2 cellular contexts compared by ENCODE assay signal in the genomic region with DNA sequence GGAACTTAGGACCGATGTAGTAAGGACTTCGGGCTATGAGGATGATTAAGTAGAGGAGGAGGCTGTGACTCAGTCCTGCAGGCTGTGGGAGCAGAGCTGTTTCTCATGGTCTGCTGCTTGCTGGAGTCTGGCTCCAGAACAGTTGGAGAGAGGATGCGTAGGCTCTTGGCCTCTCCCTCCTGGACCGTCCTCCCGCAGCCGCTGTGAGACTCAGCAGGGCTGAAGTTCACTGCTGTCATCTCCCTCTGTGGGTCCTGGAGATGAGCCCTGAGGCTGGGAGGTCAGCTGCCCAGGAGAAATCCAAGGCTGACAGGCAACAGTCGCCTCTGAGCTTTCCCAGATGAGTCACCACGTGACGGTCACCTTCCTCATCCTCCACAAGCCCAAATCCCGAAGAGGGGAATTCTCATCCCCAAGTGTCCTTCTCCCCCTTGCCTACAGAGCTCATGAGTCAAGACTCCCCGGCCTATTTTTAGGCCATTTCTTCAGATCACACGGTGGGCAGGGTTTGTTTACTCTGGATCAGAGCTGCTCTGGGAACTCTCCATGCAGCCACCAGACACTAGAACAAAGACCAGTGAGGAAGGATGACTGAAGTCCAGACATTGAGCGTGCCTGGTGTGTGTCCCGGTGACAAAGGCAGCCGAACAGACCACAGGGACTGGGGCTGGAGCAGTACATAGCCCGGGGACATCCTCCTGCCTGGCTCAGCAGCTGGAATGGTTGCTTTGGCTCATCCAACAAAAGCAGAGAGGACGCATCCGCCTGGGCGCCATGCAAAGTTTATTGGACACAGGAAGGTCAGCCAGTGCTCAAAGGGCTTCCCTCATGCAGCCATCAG.
TF ChIP-seq lines count a peak whose summit lies in the region.
"Not testable (repeated sequence)": the region's sequence is repeated elsewhere in the genome, so short reads cannot be mapped to it uniquely, and the experiment has no call there.

No MANE protein-coding gene starts in this region.

TF ChIP-seq in HCT116, 20 proteins besides CTCF, POLR2A, EP300 and RAD21:
- TF ChIP-seq, protein P1, sequence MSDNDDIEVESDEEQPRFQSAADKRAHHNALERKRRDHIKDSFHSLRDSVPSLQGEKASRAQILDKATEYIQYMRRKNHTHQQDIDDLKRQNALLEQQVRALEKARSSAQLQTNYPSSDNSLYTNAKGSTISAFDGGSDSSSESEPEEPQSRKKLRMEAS (IDR thresholded peaks at IDR 0.05), result peak; percentile 70
- TF ChIP-seq SIN3A (IDR thresholded peaks at IDR 0.05; ENCODE audit: low read depth), result peak; percentile 59; the same call in 1 of the 2 replicates
- peak; percentile 57 for TF ChIP-seq FOSL1 (IDR thresholded peaks at IDR 0.05; ENCODE audit: low read depth)
- TF ChIP-seq SP1 (IDR thresholded peaks at IDR 0.05; ENCODE audit: low read depth), result peak; percentile 54; the same call in 1 of the 2 replicates
- peak; percentile 88 for TF ChIP-seq CBX3 (IDR thresholded peaks at IDR 0.05; ENCODE audit: low read depth)
- peak; percentile 54 for TF ChIP-seq JUND (IDR thresholded peaks at IDR 0.05)
TF ChIP-seq in HCT116: peak in this region for 6; not testable (repeated sequence) for 14.

TF ChIP-seq in HepG2, 621 proteins besides CTCF, POLR2A, EP300 and RAD21 (continues in another document):
- TF ChIP-seq SOX13 (IDR thresholded peaks at IDR 0.05), result peak; percentile 28; the same call in 1 of the 2 replicates
- TF ChIP-seq SOX13 (CRISPR knock-in tag; conservative IDR thresholded peaks at IDR 0.05 in 1 of 2, IDR thresholded peaks at IDR 0.05 in 1 of 2), result peak in 1 of 2 experiments; percentile 27; a peak in 1 of 4 replicates
- 0 out of 2 replicates have a peak, but pooled peaks have one; percentile 29 for TF ChIP-seq MED1 (CRISPR knock-in tag; IDR thresholded peaks at IDR 0.05)
- TF ChIP-seq BHLHE40 (IDR thresholded peaks at IDR 0.05; ENCODE audit: low read length), result peak; percentile 20; the same call in 1 of the 2 replicates
- TF ChIP-seq, protein P2, sequence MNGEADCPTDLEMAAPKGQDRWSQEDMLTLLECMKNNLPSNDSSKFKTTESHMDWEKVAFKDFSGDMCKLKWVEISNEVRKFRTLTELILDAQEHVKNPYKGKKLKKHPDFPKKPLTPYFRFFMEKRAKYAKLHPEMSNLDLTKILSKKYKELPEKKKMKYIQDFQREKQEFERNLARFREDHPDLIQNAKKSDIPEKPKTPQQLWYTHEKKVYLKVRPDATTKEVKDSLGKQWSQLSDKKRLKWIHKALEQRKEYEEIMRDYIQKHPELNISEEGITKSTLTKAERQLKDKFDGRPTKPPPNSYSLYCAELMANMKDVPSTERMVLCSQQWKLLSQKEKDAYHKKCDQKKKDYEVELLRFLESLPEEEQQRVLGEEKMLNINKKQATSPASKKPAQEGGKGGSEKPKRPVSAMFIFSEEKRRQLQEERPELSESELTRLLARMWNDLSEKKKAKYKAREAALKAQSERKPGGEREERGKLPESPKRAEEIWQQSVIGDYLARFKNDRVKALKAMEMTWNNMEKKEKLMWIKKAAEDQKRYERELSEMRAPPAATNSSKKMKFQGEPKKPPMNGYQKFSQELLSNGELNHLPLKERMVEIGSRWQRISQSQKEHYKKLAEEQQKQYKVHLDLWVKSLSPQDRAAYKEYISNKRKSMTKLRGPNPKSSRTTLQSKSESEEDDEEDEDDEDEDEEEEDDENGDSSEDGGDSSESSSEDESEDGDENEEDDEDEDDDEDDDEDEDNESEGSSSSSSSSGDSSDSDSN (CRISPR knock-in tag; IDR thresholded peaks at IDR 0.05), result peak; percentile 40; the same call in 1 of the 2 replicates
- TF ChIP-seq SAP130 (CRISPR knock-in tag; IDR thresholded peaks at IDR 0.05; ENCODE audit: low read depth), result peak; percentile 56; the same call in 1 of the 2 replicates
- TF ChIP-seq, protein P3, sequence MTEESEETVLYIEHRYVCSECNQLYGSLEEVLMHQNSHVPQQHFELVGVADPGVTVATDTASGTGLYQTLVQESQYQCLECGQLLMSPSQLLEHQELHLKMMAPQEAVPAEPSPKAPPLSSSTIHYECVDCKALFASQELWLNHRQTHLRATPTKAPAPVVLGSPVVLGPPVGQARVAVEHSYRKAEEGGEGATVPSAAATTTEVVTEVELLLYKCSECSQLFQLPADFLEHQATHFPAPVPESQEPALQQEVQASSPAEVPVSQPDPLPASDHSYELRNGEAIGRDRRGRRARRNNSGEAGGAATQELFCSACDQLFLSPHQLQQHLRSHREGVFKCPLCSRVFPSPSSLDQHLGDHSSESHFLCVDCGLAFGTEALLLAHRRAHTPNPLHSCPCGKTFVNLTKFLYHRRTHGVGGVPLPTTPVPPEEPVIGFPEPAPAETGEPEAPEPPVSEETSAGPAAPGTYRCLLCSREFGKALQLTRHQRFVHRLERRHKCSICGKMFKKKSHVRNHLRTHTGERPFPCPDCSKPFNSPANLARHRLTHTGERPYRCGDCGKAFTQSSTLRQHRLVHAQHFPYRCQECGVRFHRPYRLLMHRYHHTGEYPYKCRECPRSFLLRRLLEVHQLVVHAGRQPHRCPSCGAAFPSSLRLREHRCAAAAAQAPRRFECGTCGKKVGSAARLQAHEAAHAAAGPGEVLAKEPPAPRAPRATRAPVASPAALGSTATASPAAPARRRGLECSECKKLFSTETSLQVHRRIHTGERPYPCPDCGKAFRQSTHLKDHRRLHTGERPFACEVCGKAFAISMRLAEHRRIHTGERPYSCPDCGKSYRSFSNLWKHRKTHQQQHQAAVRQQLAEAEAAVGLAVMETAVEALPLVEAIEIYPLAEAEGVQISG (CRISPR knock-in tag; IDR thresholded peaks at IDR 0.05), result 0 out of 2 replicates have a peak, but pooled peaks have one; percentile 21
- peak; percentile 2; the same call in 1 of the 2 replicates for TF ChIP-seq TCF7 (IDR thresholded peaks at IDR 0.05; ENCODE audit: low read depth)
- 0 out of 2 replicates have a peak, but pooled peaks have one; percentile 32 for TF ChIP-seq ZNF317 (CRISPR knock-in tag; IDR thresholded peaks at IDR 0.05)
- 0 out of 2 replicates have a peak, but pooled peaks have one; percentile 35 for TF ChIP-seq HDAC1 (CRISPR knock-in tag; IDR thresholded peaks at IDR 0.05)
- TF ChIP-seq, protein P4, sequence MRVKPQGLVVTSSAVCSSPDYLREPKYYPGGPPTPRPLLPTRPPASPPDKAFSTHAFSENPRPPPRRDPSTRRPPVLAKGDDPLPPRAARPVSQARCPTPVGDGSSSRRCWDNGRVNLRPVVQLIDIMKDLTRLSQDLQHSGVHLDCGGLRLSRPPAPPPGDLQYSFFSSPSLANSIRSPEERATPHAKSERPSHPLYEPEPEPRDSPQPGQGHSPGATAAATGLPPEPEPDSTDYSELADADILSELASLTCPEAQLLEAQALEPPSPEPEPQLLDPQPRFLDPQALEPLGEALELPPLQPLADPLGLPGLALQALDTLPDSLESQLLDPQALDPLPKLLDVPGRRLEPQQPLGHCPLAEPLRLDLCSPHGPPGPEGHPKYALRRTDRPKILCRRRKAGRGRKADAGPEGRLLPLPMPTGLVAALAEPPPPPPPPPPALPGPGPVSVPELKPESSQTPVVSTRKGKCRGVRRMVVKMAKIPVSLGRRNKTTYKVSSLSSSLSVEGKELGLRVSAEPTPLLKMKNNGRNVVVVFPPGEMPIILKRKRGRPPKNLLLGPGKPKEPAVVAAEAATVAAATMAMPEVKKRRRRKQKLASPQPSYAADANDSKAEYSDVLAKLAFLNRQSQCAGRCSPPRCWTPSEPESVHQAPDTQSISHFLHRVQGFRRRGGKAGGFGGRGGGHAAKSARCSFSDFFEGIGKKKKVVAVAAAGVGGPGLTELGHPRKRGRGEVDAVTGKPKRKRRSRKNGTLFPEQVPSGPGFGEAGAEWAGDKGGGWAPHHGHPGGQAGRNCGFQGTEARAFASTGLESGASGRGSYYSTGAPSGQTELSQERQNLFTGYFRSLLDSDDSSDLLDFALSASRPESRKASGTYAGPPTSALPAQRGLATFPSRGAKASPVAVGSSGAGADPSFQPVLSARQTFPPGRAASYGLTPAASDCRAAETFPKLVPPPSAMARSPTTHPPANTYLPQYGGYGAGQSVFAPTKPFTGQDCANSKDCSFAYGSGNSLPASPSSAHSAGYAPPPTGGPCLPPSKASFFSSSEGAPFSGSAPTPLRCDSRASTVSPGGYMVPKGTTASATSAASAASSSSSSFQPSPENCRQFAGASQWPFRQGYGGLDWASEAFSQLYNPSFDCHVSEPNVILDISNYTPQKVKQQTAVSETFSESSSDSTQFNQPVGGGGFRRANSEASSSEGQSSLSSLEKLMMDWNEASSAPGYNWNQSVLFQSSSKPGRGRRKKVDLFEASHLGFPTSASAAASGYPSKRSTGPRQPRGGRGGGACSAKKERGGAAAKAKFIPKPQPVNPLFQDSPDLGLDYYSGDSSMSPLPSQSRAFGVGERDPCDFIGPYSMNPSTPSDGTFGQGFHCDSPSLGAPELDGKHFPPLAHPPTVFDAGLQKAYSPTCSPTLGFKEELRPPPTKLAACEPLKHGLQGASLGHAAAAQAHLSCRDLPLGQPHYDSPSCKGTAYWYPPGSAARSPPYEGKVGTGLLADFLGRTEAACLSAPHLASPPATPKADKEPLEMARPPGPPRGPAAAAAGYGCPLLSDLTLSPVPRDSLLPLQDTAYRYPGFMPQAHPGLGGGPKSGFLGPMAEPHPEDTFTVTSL (CRISPR knock-in tag; IDR thresholded peaks at IDR 0.05; ENCODE audit: borderline replicate concordance), result 0 out of 2 replicates have a peak, but pooled peaks have one; percentile 43
- not testable (repeated sequence) for TF ChIP-seq TCF12, NR2F6, SOX6 (IDR thresholded peaks at IDR 0.05)
- 0 out of 2 replicates have a peak, but pooled peaks have one; percentile 32 for TF ChIP-seq TCF12 (CRISPR knock-in tag; IDR thresholded peaks at IDR 0.05)
- TF ChIP-seq ZNF263 (CRISPR knock-in tag; IDR thresholded peaks at IDR 0.05), result peak; percentile 79
- TF ChIP-seq, protein P5, sequence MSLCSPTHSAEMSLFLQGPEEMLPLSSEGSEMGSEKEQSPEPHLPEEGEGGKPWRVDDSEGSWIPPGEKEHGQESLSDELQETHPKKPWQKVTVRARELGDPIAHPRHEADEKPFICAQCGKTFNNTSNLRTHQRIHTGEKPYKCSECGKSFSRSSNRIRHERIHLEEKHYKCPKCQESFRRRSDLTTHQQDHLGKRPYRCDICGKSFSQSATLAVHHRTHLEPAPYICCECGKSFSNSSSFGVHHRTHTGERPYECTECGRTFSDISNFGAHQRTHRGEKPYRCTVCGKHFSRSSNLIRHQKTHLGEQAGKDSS (CRISPR knock-in tag; IDR thresholded peaks at IDR 0.05; ENCODE audit: borderline replicate concordance, low read depth), result 0 out of 2 replicates have a peak, but pooled peaks have one; percentile 33
- peak; percentile 25; the same call in 1 of the 2 replicates for TF ChIP-seq HDAC2 (CRISPR knock-in tag; IDR thresholded peaks at IDR 0.05)
- TF ChIP-seq SOX5 (CRISPR knock-in tag; IDR thresholded peaks at IDR 0.05; ENCODE audit: borderline replicate concordance), result peak; percentile 66; the same call in 1 of the 2 replicates
- TF ChIP-seq HNF4A (CRISPR knock-in tag; IDR thresholded peaks at IDR 0.05), result peak; percentile 38; the same call in 1 of the 2 replicates
- peak; percentile 50; the same call in 1 of the 2 replicates for TF ChIP-seq ZNF292 (CRISPR knock-in tag; IDR thresholded peaks at IDR 0.05; ENCODE audit: borderline replicate concordance, low read depth)
- 0 out of 2 replicates have a peak, but pooled peaks have one; percentile 6 for TF ChIP-seq NR2F6 (CRISPR knock-in tag; IDR thresholded peaks at IDR 0.05)
- TF ChIP-seq KDM2A (CRISPR knock-in tag; IDR thresholded peaks at IDR 0.05; ENCODE audit: borderline replicate concordance, low read depth), result 0 out of 2 replicates have a peak, but pooled peaks have one; percentile 21
- TF ChIP-seq, protein P6, sequence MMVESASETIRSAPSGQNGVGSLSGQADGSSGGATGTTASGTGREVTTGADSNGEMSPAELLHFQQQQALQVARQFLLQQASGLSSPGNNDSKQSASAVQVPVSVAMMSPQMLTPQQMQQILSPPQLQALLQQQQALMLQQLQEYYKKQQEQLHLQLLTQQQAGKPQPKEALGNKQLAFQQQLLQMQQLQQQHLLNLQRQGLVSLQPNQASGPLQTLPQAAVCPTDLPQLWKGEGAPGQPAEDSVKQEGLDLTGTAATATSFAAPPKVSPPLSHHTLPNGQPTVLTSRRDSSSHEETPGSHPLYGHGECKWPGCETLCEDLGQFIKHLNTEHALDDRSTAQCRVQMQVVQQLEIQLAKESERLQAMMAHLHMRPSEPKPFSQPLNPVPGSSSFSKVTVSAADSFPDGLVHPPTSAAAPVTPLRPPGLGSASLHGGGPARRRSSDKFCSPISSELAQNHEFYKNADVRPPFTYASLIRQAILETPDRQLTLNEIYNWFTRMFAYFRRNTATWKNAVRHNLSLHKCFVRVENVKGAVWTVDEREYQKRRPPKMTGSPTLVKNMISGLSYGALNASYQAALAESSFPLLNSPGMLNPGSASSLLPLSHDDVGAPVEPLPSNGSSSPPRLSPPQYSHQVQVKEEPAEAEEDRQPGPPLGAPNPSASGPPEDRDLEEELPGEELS (CRISPR knock-in tag; IDR thresholded peaks at IDR 0.05), result 0 out of 2 replicates have a peak, but pooled peaks have one; percentile 26
- 0 out of 2 replicates have a peak, but pooled peaks have one; percentile 34 for TF ChIP-seq GATAD2A (CRISPR knock-in tag; IDR thresholded peaks at IDR 0.05)
- TF ChIP-seq, protein P7, sequence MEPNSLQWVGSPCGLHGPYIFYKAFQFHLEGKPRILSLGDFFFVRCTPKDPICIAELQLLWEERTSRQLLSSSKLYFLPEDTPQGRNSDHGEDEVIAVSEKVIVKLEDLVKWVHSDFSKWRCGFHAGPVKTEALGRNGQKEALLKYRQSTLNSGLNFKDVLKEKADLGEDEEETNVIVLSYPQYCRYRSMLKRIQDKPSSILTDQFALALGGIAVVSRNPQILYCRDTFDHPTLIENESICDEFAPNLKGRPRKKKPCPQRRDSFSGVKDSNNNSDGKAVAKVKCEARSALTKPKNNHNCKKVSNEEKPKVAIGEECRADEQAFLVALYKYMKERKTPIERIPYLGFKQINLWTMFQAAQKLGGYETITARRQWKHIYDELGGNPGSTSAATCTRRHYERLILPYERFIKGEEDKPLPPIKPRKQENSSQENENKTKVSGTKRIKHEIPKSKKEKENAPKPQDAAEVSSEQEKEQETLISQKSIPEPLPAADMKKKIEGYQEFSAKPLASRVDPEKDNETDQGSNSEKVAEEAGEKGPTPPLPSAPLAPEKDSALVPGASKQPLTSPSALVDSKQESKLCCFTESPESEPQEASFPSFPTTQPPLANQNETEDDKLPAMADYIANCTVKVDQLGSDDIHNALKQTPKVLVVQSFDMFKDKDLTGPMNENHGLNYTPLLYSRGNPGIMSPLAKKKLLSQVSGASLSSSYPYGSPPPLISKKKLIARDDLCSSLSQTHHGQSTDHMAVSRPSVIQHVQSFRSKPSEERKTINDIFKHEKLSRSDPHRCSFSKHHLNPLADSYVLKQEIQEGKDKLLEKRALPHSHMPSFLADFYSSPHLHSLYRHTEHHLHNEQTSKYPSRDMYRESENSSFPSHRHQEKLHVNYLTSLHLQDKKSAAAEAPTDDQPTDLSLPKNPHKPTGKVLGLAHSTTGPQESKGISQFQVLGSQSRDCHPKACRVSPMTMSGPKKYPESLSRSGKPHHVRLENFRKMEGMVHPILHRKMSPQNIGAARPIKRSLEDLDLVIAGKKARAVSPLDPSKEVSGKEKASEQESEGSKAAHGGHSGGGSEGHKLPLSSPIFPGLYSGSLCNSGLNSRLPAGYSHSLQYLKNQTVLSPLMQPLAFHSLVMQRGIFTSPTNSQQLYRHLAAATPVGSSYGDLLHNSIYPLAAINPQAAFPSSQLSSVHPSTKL (CRISPR knock-in tag; IDR thresholded peaks at IDR 0.05), result peak; percentile 38; the same call in 1 of the 2 replicates
- peak; percentile 64; the same call in 1 of the 2 replicates for TF ChIP-seq FOSL2 (CRISPR knock-in tag; IDR thresholded peaks at IDR 0.05)
- TF ChIP-seq SOX6 (CRISPR knock-in tag; IDR thresholded peaks at IDR 0.05), result peak; percentile 42; the same call in 1 of the 2 replicates
- TF ChIP-seq SKI (IDR thresholded peaks at IDR 0.05; ENCODE audit: partially characterized antibody), result peak; percentile 18
- TF ChIP-seq MIER2 (CRISPR knock-in tag; IDR thresholded peaks at IDR 0.05), result 0 out of 2 replicates have a peak, but pooled peaks have one; percentile 5
- 0 out of 2 replicates have a peak, but pooled peaks have one; percentile 15 for TF ChIP-seq POGZ (CRISPR knock-in tag; IDR thresholded peaks at IDR 0.05)
